Comparison of ENCODE assay signal across 16 cellular contexts in the genomic region with DNA sequence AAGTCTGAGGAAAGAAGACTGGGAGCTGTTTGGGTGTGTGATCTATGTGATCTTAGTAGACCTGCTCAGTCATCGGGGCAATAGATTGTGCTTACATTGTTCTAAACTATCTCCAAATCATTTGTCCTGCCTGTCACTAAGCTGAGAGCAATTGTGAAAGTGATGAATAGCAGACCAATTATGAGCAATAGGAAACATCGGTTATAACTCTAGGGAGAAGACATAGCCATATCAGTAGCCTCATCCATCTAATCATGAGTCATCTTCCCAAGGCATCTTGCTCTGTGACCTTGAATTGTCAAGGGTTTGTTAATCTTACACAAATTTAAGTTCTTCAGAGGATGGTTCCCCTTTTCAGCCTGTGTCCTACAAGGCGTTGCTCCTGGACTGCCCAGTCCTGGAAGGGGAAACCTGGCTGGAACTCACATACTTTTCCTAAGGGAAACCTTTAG. TPM values are rescaled to one million over a fixed set of nuclear protein-coding genes. Genes with fewer than 3 reads are reported as not detected.
DNase-seq lines count a peak whose midpoint lies in the region; ATAC-seq, FAIRE-seq and TF ChIP-seq lines count a peak whose summit lies in the region.
"Had no signal": no experiment of that assay in that cellular context is flagged by ENCODE, and none has a peak within 500 bp of the region (broad histone marks: within the 10 kb centered on the region; RNA-seq: fewer than 3 reads in every experiment).

No MANE protein-coding gene starts in this region.

- H2AFZ ChIP-seq in GM12878 (ENCODE audit: control insufficient read depth, low read depth, low read length): no peak overlapping the region
- H2AFZ ChIP-seq in neuronal stem cell (ENCODE audit: low read length): no peak overlapping the region

- no peak overlapping the region for H2BK120ac ChIP-seq in neuronal stem cell (ENCODE audit: low read depth, low read length)

- DNase-seq in AG08395 (ENCODE audit: low spot score) (peak; percentile 51), HTR-8/SVneo (ENCODE audit: insufficient read length, low spot score) (peak; percentile 18), GM12878 (ENCODE audit: low read depth, low spot score) (no peak), hepatic stellate cell (ENCODE audit: low spot score) (peak; percentile 35), neuronal stem cell (ENCODE audit: low spot score) (no peak), nucleus accumbens (lab: John Stamatoyannopoulos, UW) (no peak), NCI-H1417 (lab: John Stamatoyannopoulos, UW) (no peak)
- DNase-seq: activated naive CD4-positive, alpha-beta T cell treated with Interleukin-2 at 50 U/mL for 16 hours; DND-41; mucosa of descending colon; NCI-H524; posterior cingulate gyrus; SJCRH30 had no signal

- H3K9ac ChIP-seq in GM12878 (ENCODE audit: control insufficient read depth, insufficient read depth, low read length) (no peak overlapping the region), neuronal stem cell (ENCODE audit: low read depth, low read length, poor library complexity) (no peak overlapping the region)

- H4K91ac ChIP-seq in neuronal stem cell (ENCODE audit: low read depth, low read length, poor library complexity): no peak overlapping the region

- no peak for TF ChIP-seq EP300 in GM12878 (IDR thresholded peaks at IDR 0.05; ENCODE audit: borderline replicate concordance in 1 of 2, control insufficient read depth in 1 of 2, low read depth in 2 of 2, low read length in 2 of 2)

- no peak overlapping the region for H2BK5ac ChIP-seq in neuronal stem cell (ENCODE audit: low read length)

- H2BK12ac ChIP-seq in neuronal stem cell (ENCODE audit: low read length): no peak overlapping the region

- no peak overlapping the region for H3K4me2 ChIP-seq in GM12878 (ENCODE audit: control insufficient read depth, insufficient read depth)
- no peak overlapping the region for H3K4me2 ChIP-seq in neuronal stem cell (ENCODE audit: insufficient read depth, low read length, poor library complexity, severe bottlenecking)

- H3K18ac ChIP-seq in neuronal stem cell (ENCODE audit: low read length): no peak overlapping the region

- no TSS peak for BruUV-seq in GM12878 (replicated peaks; lab: Mats Ljungman, UMichigan)

- H3K27ac ChIP-seq in GM12878 (ENCODE audit: control insufficient read depth, insufficient read depth) (no peak overlapping the region), neuronal stem cell (replicated peaks; ENCODE audit: low read length) (no peak overlapping the region)
- H3K27ac ChIP-seq: SJCRH30 had no signal

- H3K9me3 ChIP-seq in GM12878 (replicated peaks; ENCODE audit: control insufficient read depth, insufficient read depth, low read length) (no peaks in the 10 kb centered on the region), neuronal stem cell (replicated peaks in 1 of 2; ENCODE audit: control insufficient read depth in 2 of 2, insufficient read depth in 1 of 2, low read depth in 1 of 2, low read length in 2 of 2) (no peaks in the 10 kb centered on the region)
- H3K9me3 ChIP-seq: mucosa of descending colon, SJCRH30 had no signal

- RAD21 ChIA-PET in GM12878 (lab: Charles Lee; ENCODE audit: unreplicated experiment): no interaction called here

- H3K4me1 ChIP-seq in GM12878 (ENCODE audit: control insufficient read depth, insufficient read depth, low read length): no peaks in the 10 kb centered on the region
- H3K4me1 ChIP-seq in neuronal stem cell (ENCODE audit: control insufficient read depth in 2 of 2, insufficient read depth in 1 of 2, low read depth in 1 of 2, low read length in 2 of 2): no peaks in the 10 kb centered on the region

- H3K79me1 ChIP-seq in neuronal stem cell (ENCODE audit: low read depth, low read length): no peaks in the 10 kb centered on the region

- TF ChIP-seq POLR2A in GM12878 (IDR thresholded peaks at IDR 0.05; ENCODE audit: low read depth, low read length): no peak

- WGBS in GM12878 (ENCODE audit: insufficient coverage, insufficient replicate concordance, low lambda C conversion rate, missing lambda C conversion rate): 69% methylated on average over 3 of the region's 3 CpGs
- no CpG with 5 or more reads among the region's 3 CpGs for WGBS in neuronal stem cell (ENCODE audit: extremely low coverage in 2 of 2, insufficient read length in 2 of 2, insufficient replicate concordance in 1 of 2), 2 donors

- H3K79me2 ChIP-seq in GM12878 (ENCODE audit: control insufficient read depth, insufficient read depth, low read length): no peaks in the 10 kb centered on the region

- no peak overlapping the region for H3K23ac ChIP-seq in neuronal stem cell (ENCODE audit: low read depth, low read length, poor library complexity)

- TF ChIP-seq CTCF in GM12878 (IDR thresholded peaks at IDR 0.05 in 2 of 3, conservative IDR thresholded peaks at IDR 0.05 in 1 of 3; ENCODE audit: control insufficient read depth in 2 of 3, extremely low read depth in 1 of 3, insufficient read depth in 1 of 3, low read depth in 3 of 3, low read length in 3 of 3): no peak

- POLR2A ChIA-PET in GM12878 (lab: Charles Lee): no interaction called here

- CTCF ChIA-PET in GM12878 (lab: Yijun Ruan, JAX): no interaction called here

- no peak overlapping the region for H3K14ac ChIP-seq in neuronal stem cell (ENCODE audit: low read length)

- H3K36me3 ChIP-seq in GM12878 (ENCODE audit: control insufficient read depth in 2 of 2, insufficient read depth in 2 of 2, low read length in 1 of 2) (no peaks in the 10 kb centered on the region), neuronal stem cell (replicated peaks in 1 of 2; ENCODE audit: control insufficient read depth in 2 of 2, insufficient read depth in 2 of 2, low read length in 2 of 2) (no peaks in the 10 kb centered on the region)

- intact Hi-C loops in GM12878 (cut with micrococcal nuclease; ENCODE audit: unreplicated experiment): no loop called here

- SMC1A ChIA-PET in GM12878 (lab: Charles Lee; ENCODE audit: uncharacterized antibody, unreplicated experiment): no interaction called here

- in situ Hi-C loops in GM12878 (cut with MboI): no loop called here

- no peak overlapping the region for H3K4ac ChIP-seq in neuronal stem cell (ENCODE audit: low read length)

- ATAC-seq in GM12878 (no peak), GM18907 (IDR thresholded peaks at IDR 0.05; ENCODE audit: unreplicated experiment) (no peak)
- ATAC-seq: esophagus mucosa, HCT116, mucosa of descending colon had no signal

- H4K8ac ChIP-seq in neuronal stem cell (ENCODE audit: low read depth, low read length): no peak overlapping the region

- FAIRE-seq in HTR-8/SVneo (lab: Jason Lieb, UNC) (no peak), GM12878 (lab: Jason Lieb, UNC) (no peak)

- H4K20me1 ChIP-seq in GM12878 (ENCODE audit: control insufficient read depth, insufficient read depth): no peaks in the 10 kb centered on the region

- H3K4me3 ChIP-seq in GM12878 (no peak overlapping the region), neuronal stem cell (ENCODE audit: low read length in 2 of 2) (no peak overlapping the region)
- H3K4me3 ChIP-seq: mucosa of descending colon, SJCRH30 had no signal

- H3K27me3 ChIP-seq in GM12878 (replicated peaks in 1 of 2; ENCODE audit: control insufficient read depth in 2 of 2, insufficient read depth in 2 of 2, low read length in 1 of 2) (no peaks in the 10 kb centered on the region), neuronal stem cell (ENCODE audit: control insufficient read depth in 3 of 3, insufficient read depth in 3 of 3, low read depth in 1 of 3, low read length in 3 of 3) (no peaks in the 10 kb centered on the region)
- H3K27me3 ChIP-seq: SJCRH30 had no signal

- TF ChIP-seq RAD21 in GM12878 (IDR thresholded peaks at IDR 0.05; ENCODE audit: insufficient read depth, low read depth, low read length): no peak

- H2BK15ac ChIP-seq in neuronal stem cell (ENCODE audit: low read length): no peak overlapping the region

- H2AK5ac ChIP-seq in neuronal stem cell (ENCODE audit: low read depth, low read length): no peak overlapping the region

TF ChIP-seq in GM12878, 131 proteins besides CTCF, POLR2A, EP300 and RAD21 (continues in another document):
- TF ChIP-seq, protein P1, sequence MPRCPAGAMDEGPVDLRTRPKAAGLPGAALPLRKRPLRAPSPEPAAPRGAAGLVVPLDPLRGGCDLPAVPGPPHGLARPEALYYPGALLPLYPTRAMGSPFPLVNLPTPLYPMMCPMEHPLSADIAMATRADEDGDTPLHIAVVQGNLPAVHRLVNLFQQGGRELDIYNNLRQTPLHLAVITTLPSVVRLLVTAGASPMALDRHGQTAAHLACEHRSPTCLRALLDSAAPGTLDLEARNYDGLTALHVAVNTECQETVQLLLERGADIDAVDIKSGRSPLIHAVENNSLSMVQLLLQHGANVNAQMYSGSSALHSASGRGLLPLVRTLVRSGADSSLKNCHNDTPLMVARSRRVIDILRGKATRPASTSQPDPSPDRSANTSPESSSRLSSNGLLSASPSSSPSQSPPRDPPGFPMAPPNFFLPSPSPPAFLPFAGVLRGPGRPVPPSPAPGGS (IDR thresholded peaks at IDR 0.05; ENCODE audit: borderline replicate concordance, insufficient read depth, low read depth, low read length, poor library complexity, severe bottlenecking): peak; percentile 24
- TF ChIP-seq KDM1A (IDR thresholded peaks at IDR 0.05; ENCODE audit: borderline replicate concordance) (no peak), CEBPB (IDR thresholded peaks at IDR 0.05; ENCODE audit: borderline replicate concordance in 1 of 2, low read depth in 2 of 2, low read length in 2 of 2) (no peak), SUZ12 (IDR thresholded peaks at IDR 0.05; ENCODE audit: unreplicated experiment) (no peak), SPI1 (IDR thresholded peaks at IDR 0.05; ENCODE audit: borderline replicate concordance, insufficient read depth, low read depth, low read length) (no peak)

RNA-seq across cellular contexts. Expression of a gene that starts 54.1 kb away (rescaled TPM):
- total RNA-seq in GM12878 (2013; cell fraction: nucleolus; rRNA removed): 39.5 and 42.8 TPM in 2 replicates
- total RNA-seq in GM12878 (2014; rRNA removed): 12.1 and 13.6 TPM in 2 replicates
- 9.5 and 10.0 TPM in 2 replicates for total RNA-seq in GM12878 (2014; rRNA removed; fragmentation: Illumina TruSeq; extraction: Trizol)
- total RNA-seq in GM12878 (2021): 21.4 and 23.8 TPM in 2 replicates
- polyA plus RNA-seq in GM12878 (2011; ENCODE audit: low read depth): 8.7 TPM
- polyA plus RNA-seq in GM12878 (2011; rRNA removed): 17.7 and 21.3 TPM in 2 replicates
- 15.8 and 19.9 TPM in 2 replicates for polyA plus RNA-seq in GM12878 (2011; cell fraction: cytosol; rRNA removed)
- polyA plus RNA-seq in GM12878 (2011; cell fraction: nucleus; rRNA removed): 25.5 and 25.9 TPM in 2 replicates
- 7.5 and 10.1 TPM in 2 replicates for polyA plus RNA-seq in GM12878 (2012)
- 12.3 and 12.6 TPM in 2 replicates for polyA plus RNA-seq in GM12878 (2014; fragmentation: Illumina TruSeq; extraction: Trizol)
- polyA plus RNA-seq in GM12878 (2014; fragmentation: Nextera tagmentation; extraction: Ambion mirVana): 10 to 100 TPM in 1 of 2 experiments, 1 to 10 TPM in 1; 7.1 to 11.4 TPM
- 10.1 and 10.9 TPM in 2 replicates for polyA plus RNA-seq in GM12878 (2014; rRNA removed)
- polyA plus RNA-seq in GM12878 (2016; fragmentation: Nextera tagmentation; extraction: Ambion mirVana): 10 to 100 TPM; 18.6 to 23.3 TPM
- 45.8 and 47.4 TPM in 2 replicates for polyA minus RNA-seq in GM12878 (2011; rRNA and poly(A)+ RNA removed)
- 10.7 and 12.6 TPM in 2 replicates for polyA minus RNA-seq in GM12878 (2011; cell fraction: cytosol; rRNA and poly(A)+ RNA removed)
- polyA minus RNA-seq in GM12878 (2011; cell fraction: nucleus; rRNA and poly(A)+ RNA removed): 27.4 and 38.9 TPM in 2 replicates
- 9.0 TPM for polyA plus RNA-seq in neuronal stem cell (2013, experiment 1 of 2)
- 8.8 TPM for polyA plus RNA-seq in neuronal stem cell (2013, experiment 2 of 2)

Comparison
In these comparisons a context has a peak if more than half of its experiments do, and no peak if none do; other contexts are left out.
1. DNase-seq: peak in AG08395 (single experiment), HTR-8/SVneo (single experiment) and hepatic stellate cell (single experiment); none in GM12878 (single experiment), neuronal stem cell (single experiment), nucleus accumbens (0 of 56) and NCI-H1417 (0 of 3).